9 cellular contexts compared by ENCODE assay signal in the genomic region with DNA sequence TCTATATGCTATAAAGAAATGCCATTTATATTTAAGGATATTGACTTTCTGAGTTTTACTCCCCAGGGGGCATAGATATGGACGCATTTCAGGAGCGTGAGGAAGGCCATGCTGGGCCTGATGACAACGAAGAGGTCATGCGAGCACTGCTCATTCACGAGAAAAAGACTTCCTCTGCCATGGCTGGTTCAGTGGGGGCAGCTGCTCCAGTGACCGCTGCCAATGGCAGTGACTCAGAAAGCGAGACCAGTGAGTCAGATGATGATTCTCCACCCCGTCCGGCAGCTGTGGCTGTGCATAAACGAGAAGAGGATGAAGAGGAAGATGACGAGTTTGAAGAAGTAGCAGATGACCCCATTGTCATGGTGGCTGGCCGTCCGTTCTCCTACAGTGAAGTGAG. TPM values are rescaled to one million over a fixed set of nuclear protein-coding genes. Genes with fewer than 3 reads are reported as not detected.
DNase-seq lines count a peak whose midpoint lies in the region; ATAC-seq, FAIRE-seq and TF ChIP-seq lines count a peak whose summit lies in the region.
"Had no signal": no experiment of that assay in that cellular context is flagged by ENCODE, and none has a peak within 500 bp of the region (broad histone marks: within the 10 kb centered on the region; RNA-seq: fewer than 3 reads in every experiment).

No MANE protein-coding gene starts in this region.

- FAIRE-seq in endothelial cell of umbilical vein (lab: Jason Lieb, UNC) (peak; percentile 93), small intestine (lab: Jason Lieb, UNC) (no peak)

- H3K9me3 ChIP-seq in CD8-positive, alpha-beta T cell (ENCODE audit: low read length), result no peaks in the 10 kb centered on the region
- no peaks in the 10 kb centered on the region for H3K9me3 ChIP-seq in endothelial cell of umbilical vein (replicated peaks; ENCODE audit: control insufficient read depth, insufficient read depth, low read length)
- H3K9me3 ChIP-seq in small intestine (ENCODE audit: control insufficient read depth, low read depth), result no peaks in the 10 kb centered on the region
- H3K9me3 ChIP-seq: lower lobe of right lung had no signal

- H3K36me3 ChIP-seq in CD8-positive, alpha-beta T cell (ENCODE audit: insufficient read depth, low read length), result no peaks in the 10 kb centered on the region
- H3K36me3 ChIP-seq in endothelial cell of umbilical vein (ENCODE audit: control insufficient read depth in 2 of 2, extremely low read depth in 1 of 2, insufficient read depth in 2 of 2, low read length in 2 of 2) (peaks cover 3 to 5% of the 10 kb centered on the region in 2 experiments), small intestine (ENCODE audit: control insufficient read depth in 2 of 2, insufficient read depth in 2 of 2, low read length in 2 of 2) (peaks cover 6 to 10% of the 10 kb centered on the region in 2 donors)

- no peak overlapping the region for H3K4me3 ChIP-seq in CD8-positive, alpha-beta T cell (ENCODE audit: low read depth, low read length)
- H3K4me3 ChIP-seq in endothelial cell of umbilical vein (replicated peaks in 1 of 3; ENCODE audit: insufficient read depth in 1 of 3, low read depth in 1 of 3, low read length in 3 of 3), result no peak overlapping the region
- H3K4me3 ChIP-seq in small intestine (ENCODE audit: low read depth in 1 of 2, low read length in 2 of 2), result no peak overlapping the region
- H3K4me3 ChIP-seq: lower lobe of right lung had no signal

- dilution Hi-C loops in endothelial cell of umbilical vein (cut with MboI; ENCODE audit: extremely low pct_ligation_motif_present, low sequenced_read_pairs), result no loop called here

- H3K79me2 ChIP-seq in endothelial cell of umbilical vein (ENCODE audit: control insufficient read depth, insufficient read depth, low read length), result peaks cover 11% of the 10 kb centered on the region

- no peaks in the 10 kb centered on the region for H3K4me1 Mint-ChIP-seq in CD8-positive, alpha-beta T cell (ENCODE audit: low read depth)

- intact Hi-C loops in CD8-positive, alpha-beta T cell (cut with DNase I, micrococcal nuclease), result no loop called here
- intact Hi-C loops in endothelial cell of umbilical vein (cut with micrococcal nuclease), result loop anchor here (1.0 kb wide), 2 partner anchors 11 to 39 kb away; partner anchors contain the start of genes GTF2E1 and RABL3

- no peaks in the 10 kb centered on the region for H3K9me1 ChIP-seq in endothelial cell of umbilical vein (replicated peaks; ENCODE audit: control insufficient read depth, extremely low read depth, insufficient read depth, low read length)

- peak overlapping the region; percentile 61 for H3K4me2 ChIP-seq in endothelial cell of umbilical vein (ENCODE audit: insufficient read depth, low read length)

- 82 to 97% (median 91%) methylated on average over 13 of the region's 13 CpGs for WGBS in small intestine, 3 donors

- POLR2A ChIA-PET in CD8-positive, alpha-beta T cell (lab: Charles Lee), result no interaction called here
- POLR2A ChIA-PET in endothelial cell of umbilical vein (lab: Charles Lee), result interaction anchor here (1.8 kb wide), 1 partner anchor 38 kb away, joined by 4 read pairs; the partner anchor contains the start of genes GTF2E1 and RABL3

- no peak for TF ChIP-seq CTCF in CD8-positive, alpha-beta T cell (IDR thresholded peaks at IDR 0.05)
- TF ChIP-seq CTCF in endothelial cell of umbilical vein (IDR thresholded peaks at IDR 0.05; ENCODE audit: extremely low read depth in 1 of 2, insufficient read depth in 1 of 2, low read depth in 1 of 2, low read length in 2 of 2), result no peak

- peaks cover 51% of the 10 kb centered on the region for H3K36me3 Mint-ChIP-seq in CD8-positive, alpha-beta T cell

- no peak overlapping the region for H3K4me3 Mint-ChIP-seq in CD8-positive, alpha-beta T cell

- H3K27me3 Mint-ChIP-seq in CD8-positive, alpha-beta T cell (ENCODE audit: low read depth), result no peaks in the 10 kb centered on the region

- DNase-seq in CD8-positive, alpha-beta T cell, result no peak
- DNase-seq in endothelial cell of umbilical vein (ENCODE audit: low read depth, low spot score), result peak; percentile 90
- DNase-seq in stimulated activated CD4-positive, alpha-beta T cell treated with anti-CD3 and anti-CD28 coated beads, Interleukin-2, amount 100 ng/mL, for 48 hours, result no peak
- DNase-seq in NCI-H1417 treated with DMSO at 0.1 percent for 48 hours (lab: John Stamatoyannopoulos, UW), result no peak
- no peak for DNase-seq in small intestine
- no peak for DNase-seq in activated gamma-delta T cell (lab: John Stamatoyannopoulos, UW)
- DNase-seq: lower lobe of right lung had no signal

- no peaks in the 10 kb centered on the region for H3K27me3 ChIP-seq in CD8-positive, alpha-beta T cell (ENCODE audit: insufficient read depth, low read length)
- H3K27me3 ChIP-seq in endothelial cell of umbilical vein (ENCODE audit: control insufficient read depth in 2 of 2, insufficient read depth in 2 of 2, low read length in 2 of 2) (no peaks in the 10 kb centered on the region), small intestine (ENCODE audit: control insufficient read depth in 2 of 2, insufficient read depth in 2 of 2, low read length in 2 of 2) (no peaks in the 10 kb centered on the region)

- peak overlapping the region; percentile 43 for H3K27ac Mint-ChIP-seq in CD8-positive, alpha-beta T cell

- H3K27ac ChIP-seq in CD8-positive, alpha-beta T cell (ENCODE audit: low read depth, low read length), result no peak overlapping the region
- H3K27ac ChIP-seq in endothelial cell of umbilical vein (ENCODE audit: insufficient read depth, low read depth, low read length), result peak overlapping the region; percentile 78
- no peak overlapping the region for H3K27ac ChIP-seq in small intestine (ENCODE audit: low read depth in 1 of 2, low read length in 1 of 2)
- H3K27ac ChIP-seq: lower lobe of right lung had no signal

- H3K9ac ChIP-seq in endothelial cell of umbilical vein (replicated peaks; ENCODE audit: extremely low read depth, insufficient read depth, low read length), result no peak overlapping the region

- BruUV-seq in endothelial cell of umbilical vein (replicated peaks; lab: Mats Ljungman, UMichigan), result no TSS peak

- H2AFZ ChIP-seq in endothelial cell of umbilical vein (ENCODE audit: low read depth, low read length), result no peak overlapping the region

- no peaks in the 10 kb centered on the region for H3K4me1 ChIP-seq in CD8-positive, alpha-beta T cell (ENCODE audit: insufficient read depth, low read length)
- H3K4me1 ChIP-seq in endothelial cell of umbilical vein (ENCODE audit: control insufficient read depth, extremely low read depth, insufficient read depth, low read length), result peaks cover 22% of the 10 kb centered on the region
- no peaks in the 10 kb centered on the region for H3K4me1 ChIP-seq in small intestine (ENCODE audit: control insufficient read depth in 2 of 2, insufficient read depth in 1 of 2, low read depth in 1 of 2, low read length in 1 of 2)
- H3K4me1 ChIP-seq: lower lobe of right lung had no signal

- H3K9me3 Mint-ChIP-seq in CD8-positive, alpha-beta T cell, result no peaks in the 10 kb centered on the region

- no peaks in the 10 kb centered on the region for H4K20me1 ChIP-seq in endothelial cell of umbilical vein (replicated peaks; ENCODE audit: control insufficient read depth, extremely low read depth, insufficient read depth, low read length)

- CTCF ChIA-PET in CD8-positive, alpha-beta T cell (lab: Charles Lee), result interaction anchor here (0.9 to 1.6 kb wide), 4 partner anchors 14 to 222 kb away, joined by 3 to 7 read pairs (median 4); no protein-coding TSS in a partner anchor
- CTCF ChIA-PET in endothelial cell of umbilical vein (lab: Charles Lee), result interaction anchor here (0.7 to 3.3 kb wide), 9 partner anchors 9 to 337 kb away, joined by 3 to 23 read pairs (median 5); no protein-coding TSS in a partner anchor

- no peak for TF ChIP-seq POLR2A in endothelial cell of umbilical vein (IDR thresholded peaks at IDR 0.05; ENCODE audit: low read depth, low read length)

- no peak for ATAC-seq in CD8-positive, alpha-beta T cell
- ATAC-seq in GM21423 (IDR thresholded peaks at IDR 0.05; ENCODE audit: unreplicated experiment), result peak; percentile 72
- peak; percentile 90 for ATAC-seq in HG03469 (IDR thresholded peaks at IDR 0.05; ENCODE audit: unreplicated experiment)
- ATAC-seq: lower lobe of right lung had no signal

TF ChIP-seq in endothelial cell of umbilical vein, 7 proteins besides CTCF, POLR2A, EP300 and RAD21:
- TF ChIP-seq POLR2AphosphoS5 (IDR thresholded peaks at IDR 0.05; ENCODE audit: insufficient read depth, low read depth, low read length) (peak; percentile 95), FOS (IDR thresholded peaks at IDR 0.05; ENCODE audit: borderline replicate concordance, insufficient read depth, low read length) (peak; percentile 87), MAX (IDR thresholded peaks at IDR 0.05; ENCODE audit: insufficient read depth, insufficient read length) (peak; percentile 38), MYC (IDR thresholded peaks at IDR 0.05; ENCODE audit: low read depth, low read length) (no peak), JUN (IDR thresholded peaks at IDR 0.05; ENCODE audit: borderline replicate concordance, insufficient read depth, insufficient read length, low read depth) (peak; percentile 93)

RNA-seq across cellular contexts. Expression of gene GTF2E1, which starts 38.4 kb away (rescaled TPM):
- 1 to 10 TPM; 5.8 to 7.8 TPM for total RNA-seq in CD8-positive, alpha-beta T cell
- total RNA-seq in endothelial cell of umbilical vein, result 25.5 and 27.7 TPM in 2 replicates
- polyA plus RNA-seq in endothelial cell of umbilical vein, result 7.3 and 10.6 TPM in 2 replicates
- 11.6 and 11.9 TPM in 2 replicates for polyA plus RNA-seq in endothelial cell of umbilical vein (2011; cell fraction: cytosol; rRNA removed)
- polyA plus RNA-seq in endothelial cell of umbilical vein (2011; cell fraction: nucleus; rRNA removed), result 5.6 and 9.8 TPM in 2 replicates
- 13.8 and 18.4 TPM in 2 replicates for polyA plus RNA-seq in endothelial cell of umbilical vein (2012)
- 18.9 and 24.6 TPM in 2 replicates for polyA minus RNA-seq in endothelial cell of umbilical vein
- polyA minus RNA-seq in endothelial cell of umbilical vein (2011; cell fraction: cytosol; rRNA and poly(A)+ RNA removed), result 13.4 TPM
- polyA minus RNA-seq in endothelial cell of umbilical vein (2011; cell fraction: nucleus; rRNA and poly(A)+ RNA removed), result 4.8 and 10.3 TPM in 2 replicates
- 1 to 10 TPM; 3.0 to 7.0 (median 3.6) TPM for polyA plus RNA-seq in small intestine

RNA-seq across cellular contexts. Expression of gene RABL3, which starts 38.7 kb away (rescaled TPM):
- 10 to 100 TPM; 14.0 to 15.2 TPM for total RNA-seq in CD8-positive, alpha-beta T cell
- 24.9 and 25.9 TPM in 2 replicates for total RNA-seq in endothelial cell of umbilical vein
- polyA plus RNA-seq in endothelial cell of umbilical vein, result 2.6 and 4.3 TPM in 2 replicates
- 5.0 TPM in 2 replicates for polyA plus RNA-seq in endothelial cell of umbilical vein (2011; cell fraction: cytosol; rRNA removed)
- 4.3 and 6.3 TPM in 2 replicates for polyA plus RNA-seq in endothelial cell of umbilical vein (2011; cell fraction: nucleus; rRNA removed)
- polyA plus RNA-seq in endothelial cell of umbilical vein (2012), result 11.5 and 18.0 TPM in 2 replicates
- polyA minus RNA-seq in endothelial cell of umbilical vein, result 6.6 and 9.5 TPM in 2 replicates
- polyA minus RNA-seq in endothelial cell of umbilical vein (2011; cell fraction: cytosol; rRNA and poly(A)+ RNA removed), result 4.0 TPM
- 7.1 and 10.3 TPM in 2 replicates for polyA minus RNA-seq in endothelial cell of umbilical vein (2011; cell fraction: nucleus; rRNA and poly(A)+ RNA removed)
- polyA plus RNA-seq in small intestine, result 10 to 100 TPM in 1 of 3 donors, 1 to 10 TPM in 2; 7.6 to 12.8 (median 7.6) TPM
